36 cellular contexts compared by ENCODE assay signal in the genomic region with DNA sequence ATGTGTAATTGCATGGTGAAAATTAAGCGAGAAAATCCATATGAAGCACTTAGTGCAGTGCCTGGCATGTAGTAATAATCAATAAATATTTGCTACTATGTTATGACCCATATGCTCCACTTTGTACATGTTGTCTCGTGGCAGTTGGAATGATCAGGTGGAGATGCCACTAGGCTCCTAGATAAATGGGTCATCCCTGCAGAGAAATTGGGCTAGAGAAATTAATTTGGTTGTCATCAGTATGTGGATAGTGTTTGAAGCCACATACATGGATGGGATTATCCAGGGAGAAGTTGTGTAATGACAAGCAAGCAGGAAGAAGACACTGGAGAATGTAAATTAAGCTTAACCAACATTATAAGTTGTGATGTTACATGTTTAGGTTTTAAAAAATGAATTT.
"Had no signal": no experiment of that assay in that cellular context is flagged by ENCODE, and none has a peak within 500 bp of the region (broad histone marks: within the 10 kb centered on the region; RNA-seq: fewer than 3 reads in every experiment).

No MANE protein-coding gene starts in this region.

- DNase-seq: Karpas-422, Kasumi-1, MG63, MM.1S, MV-4-11, NCI-H1048, NCI-H1092, NCI-H1092 treated with DMSO at 0.1 percent for 48 hours, NCI-H1105, NCI-H1105 treated with DMSO at 0.1 percent for 48 hours, NCI-H1417, NCI-H1417 treated with DMSO at 0.1 percent for 48 hours, NCI-H1436, NCI-H1436 treated with DMSO at 0.1 percent for 48 hours, NCI-H146, NCI-H1694, NCI-H1694 treated with DMSO at 0.1 percent for 48 hours, NCI-H187, NCI-H187 treated with DMSO at 0.1 percent for 48 hours, NCI-H1930, NCI-H2029, NCI-H2029 treated with DMSO at 0.1 percent for 48 hours, NCI-H2081, NCI-H2081 treated with DMSO at 0.1 percent for 48 hours, NCI-H2107, NCI-H2171, NCI-H2171 treated with DMSO at 0.1 percent for 48 hours, NCI-H2227 treated with DMSO at 0.1 percent for 48 hours, NCI-H226, NCI-H345, NCI-H446, NCI-H446 treated with DMSO at 0.1 percent for 48 hours, NCI-H510A, NCI-H510A treated with DMSO at 0.1 percent for 48 hours, NCI-H524, NCI-H524 treated with DMSO at 0.1 percent for 48 hours had no signal
